ENCODE assay signal across 7 cellular contexts in genomic region chr6:105484238-105485161, GRCh38.
DNase-seq lines count a peak whose midpoint lies in the region; FAIRE-seq and TF ChIP-seq lines count a peak whose summit lies in the region.

No MANE protein-coding gene starts in this region.

- H3K4me1 ChIP-seq in astrocyte (ENCODE audit: insufficient read depth, low read length) = peaks cover 10% of the 10 kb centered on the region

- FAIRE-seq in astrocyte (lab: Jason Lieb, UNC) (peak; percentile 77), islet of Langerhans (lab: Jason Lieb, UNC) (peak; percentile 96)

- no peaks in the 10 kb centered on the region for H3K79me2 ChIP-seq in astrocyte (ENCODE audit: insufficient read depth, low read length)

- H3K9me3 ChIP-seq in astrocyte (ENCODE audit: insufficient read depth, low read depth, low read length) = no peaks in the 10 kb centered on the region

- H2AFZ ChIP-seq in astrocyte (ENCODE audit: low read depth, low read length) = no peak overlapping the region

- no peaks in the 10 kb centered on the region for H3K36me3 ChIP-seq in astrocyte (ENCODE audit: insufficient read depth, low read length)

- no peaks in the 10 kb centered on the region for H3K27me3 ChIP-seq in astrocyte (ENCODE audit: insufficient read depth, low read length)

- H4K20me1 ChIP-seq in astrocyte (ENCODE audit: insufficient read depth, low read length) = no peaks in the 10 kb centered on the region

- TF ChIP-seq CTCF in HFFc6 (IDR thresholded peaks at IDR 0.05) (peak; percentile 96), astrocyte (IDR thresholded peaks at IDR 0.05; ENCODE audit: insufficient read depth, low read depth, low read length) (peak; percentile 97)

- no peaks in the 10 kb centered on the region for H3K36me3 Mint-ChIP-seq in HFFc6 (ENCODE audit: low read depth)
- no peaks in the 10 kb centered on the region for H3K36me3 Mint-ChIP-seq in astrocyte (ENCODE audit: low read depth, unreplicated experiment)

- H3K9me3 Mint-ChIP-seq in HFFc6 (no peaks in the 10 kb centered on the region), astrocyte (ENCODE audit: unreplicated experiment) (no peaks in the 10 kb centered on the region)

- DNase-seq in EL (peak; percentile 71), HFFc6 (peak; percentile 52), NCI-H460 (ENCODE audit: extremely low read depth, low read depth) (peak; percentile 78), astrocyte (ENCODE audit: low read depth) (no peak), stromal cell of bone marrow (ENCODE audit: low read depth) (peak; percentile 30)
- DNase-seq in activated CD8-positive, alpha-beta memory T cell treated with anti-CD3 and anti-CD28 coated beads, Interleukin-2, amount 50 U/mL, for 48 hours = no peak

- H3K27ac ChIP-seq in astrocyte (ENCODE audit: low read depth, low read length) = no peak overlapping the region

- peak overlapping the region; percentile 38 for H3K4me2 ChIP-seq in astrocyte (ENCODE audit: low read length)

- H3K4me1 Mint-ChIP-seq in HFFc6 (ENCODE audit: low read depth) (peaks cover 58% of the 10 kb centered on the region), astrocyte (ENCODE audit: low read depth, unreplicated experiment) (peaks cover 21% of the 10 kb centered on the region)

- no peak overlapping the region for H3K4me3 ChIP-seq in astrocyte (ENCODE audit: insufficient read depth, low read depth, low read length)

- H3K27me3 Mint-ChIP-seq in HFFc6 (ENCODE audit: insufficient read depth) (no peaks in the 10 kb centered on the region; the same call in 1 of the 2 replicates), astrocyte (ENCODE audit: low read depth, unreplicated experiment) (no peaks in the 10 kb centered on the region)

- H3K27ac Mint-ChIP-seq in HFFc6 (peak overlapping the region; percentile 39), astrocyte (ENCODE audit: unreplicated experiment) (peak overlapping the region; percentile 15)

- no peak overlapping the region for H3K9ac ChIP-seq in astrocyte (ENCODE audit: low read length)

- H3K4me3 Mint-ChIP-seq in HFFc6 = peak overlapping the region; percentile 59
- H3K4me3 Mint-ChIP-seq in astrocyte (ENCODE audit: unreplicated experiment) = no peak overlapping the region

Comparison
In these comparisons a context has a peak if more than half of its experiments do, and no peak if none do; other contexts are left out.
1. DNase-seq: peak in EL (single experiment), HFFc6 (single experiment), NCI-H460 (single experiment) and stromal cell of bone marrow (single experiment); none in astrocyte (single experiment) and activated CD8-positive, alpha-beta memory T cell treated with anti-CD3 and anti-CD28 coated beads, Interleukin-2, amount 50 U/mL, for 48 hours (single experiment).